Comparison of ENCODE assay signal across 8 cellular contexts in genomic region chr6:101011165-101011564, GRCh38.
DNase-seq lines count a peak whose midpoint lies in the region; ATAC-seq, FAIRE-seq and TF ChIP-seq lines count a peak whose summit lies in the region.

No MANE protein-coding gene starts in this region.

- DNase-seq in activated CD4-positive, alpha-beta T cell treated with anti-CD3 and anti-CD28 coated beads for 4 hours: peak; percentile 1 to 14
- DNase-seq in activated CD4-positive, alpha-beta T cell treated with anti-CD3 and anti-CD28 coated beads, Interleukin-2, amount 50 U/mL, for 48 hours: no peak
- DNase-seq in MV-4-11 (lab: John Stamatoyannopoulos, UW) (peak; percentile 15), mucosa of descending colon (peak in 1 of 3 donors; percentile 14), NCI-H187 (lab: John Stamatoyannopoulos, UW) (no peak), pancreas (no peak), NCI-H226 (no peak)

- no peak overlapping the region for H3K4me3 ChIP-seq in mucosa of descending colon
- H3K4me3 ChIP-seq in pancreas: no peak overlapping the region

- no peak overlapping the region for H3K27ac ChIP-seq in pancreas

- H3K36me3 ChIP-seq in mucosa of descending colon (ENCODE audit: low read depth) (no peaks in the 10 kb centered on the region), pancreas (no peaks in the 10 kb centered on the region)

- FAIRE-seq in pancreas (lab: Jason Lieb, UNC): no peak

- no peaks in the 10 kb centered on the region for H3K4me1 ChIP-seq in mucosa of descending colon (ENCODE audit: low read depth)
- no peaks in the 10 kb centered on the region for H3K4me1 ChIP-seq in pancreas

- 45% methylated on average over 2 of the region's 2 CpGs for WGBS in pancreas, 2 donors

- H3K27me3 ChIP-seq in pancreas: no peaks in the 10 kb centered on the region

- ATAC-seq in HG02571 (IDR thresholded peaks at IDR 0.05; ENCODE audit: unreplicated experiment) (peak; percentile 97), mucosa of descending colon (peak; percentile 71), pancreas (no peak)

- TF ChIP-seq CTCF in mucosa of descending colon (IDR thresholded peaks at IDR 0.05) (no peak), pancreas (IDR thresholded peaks at IDR 0.05) (no peak)

- intact Hi-C loops in mucosa of descending colon (cut with DNase I, micrococcal nuclease): no loop called here
- intact Hi-C loops in pancreas (cut with DNase I): no loop called here

- H3K9me3 ChIP-seq in mucosa of descending colon: no peaks in the 10 kb centered on the region
- H3K9me3 ChIP-seq in pancreas: no peaks in the 10 kb centered on the region

Comparison
In these comparisons a context has a peak if more than half of its experiments do, and no peak if none do; other contexts are left out.
1. DNase-seq: peak in activated CD4-positive, alpha-beta T cell treated with anti-CD3 and anti-CD28 coated beads for 4 hours (2 of 2) and MV-4-11 (single experiment); none in activated CD4-positive, alpha-beta T cell treated with anti-CD3 and anti-CD28 coated beads, Interleukin-2, amount 50 U/mL, for 48 hours (0 of 2), NCI-H187 (0 of 2), pancreas (0 of 6) and NCI-H226 (single experiment).
2. ATAC-seq: peak in HG02571 (single experiment) and mucosa of descending colon (single experiment); none in pancreas (0 of 4).